In genomic region chr22:30196867-30197336, GRCh38 we compare ENCODE assay signal across 1 cellular context.
TF ChIP-seq lines count a peak whose summit lies in the region.

No MANE protein-coding gene starts in this region.

TF ChIP-seq in K562, 482 proteins besides CTCF, POLR2A, EP300 and RAD21:
- TF ChIP-seq KDM1A (IDR thresholded peaks at IDR 0.05) (no peak), RBM34 (IDR thresholded peaks at IDR 0.05; ENCODE audit: borderline replicate concordance, insufficient read depth, low read length) (no peak)
